ENCODE assay signal across 11 cellular contexts in genomic region chr4:83115000-83115399, GRCh38. TPM values are rescaled to one million over a fixed set of nuclear protein-coding genes. Genes with fewer than 3 reads are reported as not detected.
DNase-seq lines count a peak whose midpoint lies in the region; ATAC-seq and TF ChIP-seq lines count a peak whose summit lies in the region.
"Had no signal": no experiment of that assay in that cellular context is flagged by ENCODE, and none has a peak within 500 bp of the region (broad histone marks: within the 10 kb centered on the region; RNA-seq: fewer than 3 reads in every experiment).

No MANE protein-coding gene starts in this region.

- intact Hi-C loops in Caco-2 (cut with micrococcal nuclease; ENCODE audit: unreplicated experiment), result loop anchor here (5.0 kb wide), 1 partner anchor 92 kb away; no protein-coding TSS in a partner anchor

- H3K9me3 Mint-ChIP-seq in Caco-2 (ENCODE audit: unreplicated experiment) (no peaks in the 10 kb centered on the region), naive B cell (no peaks in the 10 kb centered on the region), nephron progenitor cell (no peaks in the 10 kb centered on the region)

- H3K27ac Mint-ChIP-seq in Caco-2 (ENCODE audit: unreplicated experiment), result peak overlapping the region; percentile 81
- H3K27ac Mint-ChIP-seq in naive B cell, result peak overlapping the region; percentile 58 to 95 (median 90)
- no peak overlapping the region for H3K27ac Mint-ChIP-seq in nephron progenitor cell

- ATAC-seq in naive B cell (ENCODE audit: low read depth in 2 of 2) (no peak), GM21717 (IDR thresholded peaks at IDR 0.05; ENCODE audit: unreplicated experiment) (no peak), HG02678 (IDR thresholded peaks at IDR 0.05; ENCODE audit: unreplicated experiment) (no peak)
- ATAC-seq: gastroesophageal sphincter had no signal

- TF ChIP-seq CTCF in Caco-2 (IDR thresholded peaks at IDR 0.05; ENCODE audit: insufficient read depth in 1 of 2, low read depth in 1 of 2, low read length in 1 of 2, severe bottlenecking in 1 of 2, unreplicated experiment in 1 of 2) (no peak), brain microvascular endothelial cell (IDR thresholded peaks at IDR 0.05; ENCODE audit: low read depth, low read length, missing control alignments) (no peak), nephron progenitor cell (IDR thresholded peaks at IDR 0.05) (no peak)

- H3K4me3 Mint-ChIP-seq in Caco-2 (ENCODE audit: unreplicated experiment) (peak overlapping the region; percentile 58), naive B cell (peak overlapping the region; percentile 81 to 100 (median 94)), nephron progenitor cell (no peak overlapping the region)

- in situ Hi-C loops in brain microvascular endothelial cell (cut with HindIII; ENCODE audit: low pct_ligation_motif_present, low sequenced_read_pairs), result no loop called here

- DNase-seq in Caco-2 (no peak), LoVo (ENCODE audit: low spot score) (peak; percentile 65), brain microvascular endothelial cell (peak; percentile 16), naive B cell (no peak), NCI-H82 treated with DMSO at 0.1 percent for 48 hours (lab: John Stamatoyannopoulos, UW; ENCODE audit: unreplicated experiment) (no peak), nephron progenitor cell (no peak)

- H3K4me3 ChIP-seq in Caco-2 (ENCODE audit: low read depth, low read length) (no peak overlapping the region), brain microvascular endothelial cell (ENCODE audit: low read depth, low read length) (no peak overlapping the region)
- H3K4me3 ChIP-seq: gastroesophageal sphincter had no signal

- H3K4me1 Mint-ChIP-seq in Caco-2 (ENCODE audit: low read depth, unreplicated experiment) (peaks cover 42% of the 10 kb centered on the region), naive B cell (peaks cover 30 to 32% (median 31%) of the 10 kb centered on the region in 3 donors), nephron progenitor cell (peaks cover 15% of the 10 kb centered on the region)

- no TSS peak for BruUV-seq in Caco-2 (replicated peaks; lab: Mats Ljungman, UMichigan)

- H3K9me3 ChIP-seq in Caco-2, result no peaks in the 10 kb centered on the region
- H3K9me3 ChIP-seq: gastroesophageal sphincter had no signal

- POLR2A ChIA-PET in Caco-2 (lab: Charles Lee), result interaction anchor here (1.0 kb wide), 1 partner anchor 80 kb away, joined by 3 read pairs; the partner anchor contains the start of gene COPS4

- H3K27ac ChIP-seq in brain microvascular endothelial cell, result no peak overlapping the region
- H3K27ac ChIP-seq: gastroesophageal sphincter, parathyroid adenoma had no signal

- H3K27me3 ChIP-seq in Caco-2 (replicated peaks; ENCODE audit: control insufficient read depth, insufficient read depth, low read length), result no peaks in the 10 kb centered on the region
- no peaks in the 10 kb centered on the region for H3K27me3 ChIP-seq in brain microvascular endothelial cell (replicated peaks)
- H3K27me3 ChIP-seq: gastroesophageal sphincter had no signal

- H3K36me3 ChIP-seq in Caco-2 (ENCODE audit: control insufficient read depth, insufficient read depth, low read length) (no peaks in the 10 kb centered on the region), brain microvascular endothelial cell (replicated peaks) (no peaks in the 10 kb centered on the region)
- H3K36me3 ChIP-seq: gastroesophageal sphincter had no signal

- H3K27me3 Mint-ChIP-seq in Caco-2 (ENCODE audit: insufficient read depth, unreplicated experiment), result no peaks in the 10 kb centered on the region
- H3K27me3 Mint-ChIP-seq in naive B cell, result no peaks in the 10 kb centered on the region
- H3K27me3 Mint-ChIP-seq in nephron progenitor cell (ENCODE audit: low read depth, poor library complexity), result peaks cover 8% of the 10 kb centered on the region

- H3K4me1 ChIP-seq in Caco-2, result peaks cover 33% of the 10 kb centered on the region
- H3K4me1 ChIP-seq: parathyroid adenoma had no signal

- H3K36me3 Mint-ChIP-seq in Caco-2 (ENCODE audit: insufficient read depth, unreplicated experiment), result peaks cover 4% of the 10 kb centered on the region
- peaks cover 6 to 8% of the 10 kb centered on the region in 2 donors for H3K36me3 Mint-ChIP-seq in naive B cell
- no peaks in the 10 kb centered on the region for H3K36me3 Mint-ChIP-seq in nephron progenitor cell (ENCODE audit: low read depth)

- CTCF ChIA-PET in Caco-2 (lab: Charles Lee), result interaction anchor here (0.7 to 1.4 kb wide), 2 partner anchors 8 to 169 kb away, joined by 3 to 4 read pairs; partner anchors contain the start of gene COQ2

RNA-seq across cellular contexts. Expression of gene PLAC8, which starts 0.5 kb away (rescaled TPM):
- 13.6 and 23.0 TPM in 2 replicates for total RNA-seq in Caco-2 (2022)
- polyA plus RNA-seq in naive B cell (ENCODE audit: low read depth in 6 of 6), result 1,000 to 10,000 TPM in 3 of 6 donors, 100 to 1,000 TPM in 3; 826 to 1,431 (median 949) TPM
- total RNA-seq: OCI-LY7 had no signal

Comparison
In these comparisons a context has a peak if more than half of its experiments do, and no peak if none do; other contexts are left out.
1. DNase-seq: peak in LoVo (single experiment) and brain microvascular endothelial cell (single experiment); none in Caco-2 (0 of 2), naive B cell (single experiment), NCI-H82 treated with DMSO at 0.1 percent for 48 hours (single experiment) and nephron progenitor cell (single experiment).